7 cellular contexts compared by ENCODE assay signal in genomic region chr2:121858847-121859246, GRCh38.
"Had no signal": no experiment of that assay in that cellular context is flagged by ENCODE, and none has a peak within 500 bp of the region (broad histone marks: within the 10 kb centered on the region; RNA-seq: fewer than 3 reads in every experiment).

No MANE protein-coding gene starts in this region.

- H3K4me3 ChIP-seq: GM23338 had no signal

- H3K4me1 Mint-ChIP-seq: IgD-negative memory B cell had no signal

- H3K36me3 Mint-ChIP-seq: IgD-negative memory B cell had no signal

- H3K4me2 ChIP-seq: GM23338 had no signal

- FAIRE-seq: H1, H54, HTR-8/SVneo had no signal

- DNase-seq: H9, KG1 had no signal

- H2AFZ ChIP-seq: GM23338 had no signal

- H3K4me3 Mint-ChIP-seq: GM23338, H9, IgD-negative memory B cell had no signal

- H3K27ac Mint-ChIP-seq: GM23338, H9, IgD-negative memory B cell had no signal
